ENCODE assay signal across 14 cellular contexts in genomic region chr18:35500113-35500512, GRCh38.
"Had no signal": no experiment of that assay in that cellular context is flagged by ENCODE, and none has a peak within 500 bp of the region (broad histone marks: within the 10 kb centered on the region; RNA-seq: fewer than 3 reads in every experiment).

No MANE protein-coding gene starts in this region.

- H3K36me3 ChIP-seq: gastrocnemius medialis, sigmoid colon, transverse colon had no signal

- H3K27me3 ChIP-seq: gastrocnemius medialis, hepatocyte, sigmoid colon, transverse colon had no signal

- DNase-seq: activated CD4-positive, alpha-beta memory T cell treated with anti-CD3 and anti-CD28 coated beads, Interleukin-2, amount 10 ng/mL, durations not matched to agents 7 days and 5 days; activated CD4-positive, alpha-beta T cell treated with anti-CD3 and anti-CD28 coated beads for 36 hours; activated naive CD8-positive, alpha-beta T cell treated with anti-CD3 and anti-CD28 coated beads, Interleukin-2, amount 10 ng/mL, durations not matched to agents 7 days and 5 days; anterior cingulate cortex; gastrocnemius medialis; midbrain; psoas muscle; sigmoid colon; stimulated activated CD4-positive, alpha-beta T cell treated with anti-CD3 and anti-CD28 coated beads, Interleukin-12 subunit alpha, Interleukin-12 subunit beta, amount 100 ng/mL, for 4 hours; stimulated activated naive CD4-positive, alpha-beta T cell; substantia nigra; SW 1271; transverse colon had no signal

- H3K27me3 Mint-ChIP-seq: activated CD4-positive, alpha-beta memory T cell treated with anti-CD3 and anti-CD28 coated beads, Interleukin-2, amount 10 ng/mL, durations not matched to agents 7 days and 5 days had no signal

- H3K9me3 ChIP-seq: gastrocnemius medialis, psoas muscle, sigmoid colon, transverse colon had no signal

- H3K36me3 Mint-ChIP-seq: activated naive CD8-positive, alpha-beta T cell treated with anti-CD3 and anti-CD28 coated beads, Interleukin-2, amount 10 ng/mL, durations not matched to agents 7 days and 5 days had no signal

- H3K27ac ChIP-seq: gastrocnemius medialis, hepatocyte, psoas muscle, sigmoid colon, transverse colon had no signal

- H3K4me3 Mint-ChIP-seq: activated CD4-positive, alpha-beta memory T cell treated with anti-CD3 and anti-CD28 coated beads, Interleukin-2, amount 10 ng/mL, durations not matched to agents 7 days and 5 days; activated CD4-positive, alpha-beta T cell treated with anti-CD3 and anti-CD28 coated beads for 36 hours; activated naive CD8-positive, alpha-beta T cell treated with anti-CD3 and anti-CD28 coated beads, Interleukin-2, amount 10 ng/mL, durations not matched to agents 7 days and 5 days had no signal

- H3K4me3 ChIP-seq: gastrocnemius medialis, hepatocyte, psoas muscle, sigmoid colon, transverse colon had no signal

- H3K27ac Mint-ChIP-seq: activated CD4-positive, alpha-beta memory T cell treated with anti-CD3 and anti-CD28 coated beads, Interleukin-2, amount 10 ng/mL, durations not matched to agents 7 days and 5 days; activated CD4-positive, alpha-beta T cell treated with anti-CD3 and anti-CD28 coated beads for 36 hours; activated naive CD8-positive, alpha-beta T cell treated with anti-CD3 and anti-CD28 coated beads, Interleukin-2, amount 10 ng/mL, durations not matched to agents 7 days and 5 days had no signal

- ATAC-seq: activated CD4-positive, alpha-beta T cell treated with anti-CD3 and anti-CD28 coated beads for 36 hours; gastrocnemius medialis; psoas muscle had no signal
